16 cellular contexts compared by ENCODE assay signal in the genomic region with DNA sequence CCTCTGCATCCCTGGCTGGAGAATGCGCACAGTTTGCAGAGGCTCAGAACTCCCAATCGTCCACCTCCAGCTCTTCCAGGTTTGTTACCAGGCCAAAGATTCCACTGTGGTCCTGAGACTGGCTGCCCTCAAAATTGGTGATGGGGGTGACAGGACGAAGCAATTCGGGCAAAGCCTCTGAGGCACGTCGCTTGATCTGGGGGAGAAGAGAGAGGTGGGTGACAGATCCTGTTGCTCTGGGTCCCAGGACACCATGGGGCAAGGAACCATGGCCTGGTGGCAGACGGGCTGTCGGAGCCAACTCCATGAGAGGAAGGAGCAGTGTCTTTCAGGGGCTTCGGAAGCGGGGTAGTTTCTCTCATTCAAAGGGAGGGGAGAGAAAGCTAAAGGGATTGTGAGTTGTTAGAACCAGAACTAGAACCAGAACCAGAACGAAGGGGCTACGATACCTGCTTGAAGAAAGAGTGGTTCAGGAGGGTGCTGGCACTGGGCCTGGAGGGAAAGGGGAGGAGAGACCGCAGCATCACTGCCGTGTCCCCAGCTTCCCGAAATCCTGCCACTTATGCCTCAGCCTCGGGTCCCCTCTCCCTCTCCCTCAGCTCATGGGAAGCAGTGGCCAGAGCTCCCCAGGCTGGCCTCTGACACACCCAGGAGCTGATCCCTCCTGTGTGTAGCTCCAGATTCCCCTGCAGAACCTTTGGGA. TPM values are rescaled to one million over a fixed set of nuclear protein-coding genes. Genes with fewer than 3 reads are reported as not detected.
DNase-seq lines count a peak whose midpoint lies in the region; ATAC-seq and TF ChIP-seq lines count a peak whose summit lies in the region.
"Had no signal": no experiment of that assay in that cellular context is flagged by ENCODE, and none has a peak within 500 bp of the region (broad histone marks: within the 10 kb centered on the region; RNA-seq: fewer than 3 reads in every experiment).

No MANE protein-coding gene starts in this region.

- H3K9me3 Mint-ChIP-seq in stimulated activated naive CD8-positive, alpha-beta T cell treated with anti-CD3 and anti-CD28 coated beads, Interleukin-15, Interleukin-2, amounts not matched to agents 100 ng/mL and 50 ng/mL, for 24 hours, result no peaks in the 10 kb centered on the region
- no peaks in the 10 kb centered on the region for H3K9me3 Mint-ChIP-seq in activated T-helper 1 cell treated with anti-CD3 and anti-CD28 coated beads, Interleukin-12 subunit alpha, Interleukin-12 subunit beta, Interleukin-2, Interleukin-4 antibody, amounts not matched to agents 30 ng/mL and 10 ng/mL and 1 ng/mL, durations not matched to agents 14 hours and 24 hours and 36 hours
- peaks cover 18% of the 10 kb centered on the region for H3K9me3 Mint-ChIP-seq in glutamatergic neuron (ENCODE audit: unreplicated experiment)

- intact Hi-C loops in activated T-helper 1 cell treated with anti-CD3 and anti-CD28 coated beads, Interleukin-12 subunit alpha, Interleukin-12 subunit beta, Interleukin-2, Interleukin-4 antibody, amounts not matched to agents 30 ng/mL and 10 ng/mL and 1 ng/mL, durations not matched to agents 14 hours and 24 hours and 36 hours (cut with micrococcal nuclease), result no loop called here
- intact Hi-C loops in upper lobe of right lung (cut with DNase I), result no loop called here

- peak overlapping the region; percentile 97 for H3K27ac Mint-ChIP-seq in stimulated activated naive CD8-positive, alpha-beta T cell treated with anti-CD3 and anti-CD28 coated beads, Interleukin-15, Interleukin-2, amounts not matched to agents 100 ng/mL and 50 ng/mL, for 24 hours
- H3K27ac Mint-ChIP-seq in activated T-helper 1 cell treated with anti-CD3 and anti-CD28 coated beads, Interleukin-12 subunit alpha, Interleukin-12 subunit beta, Interleukin-2, Interleukin-4 antibody, amounts not matched to agents 30 ng/mL and 10 ng/mL and 1 ng/mL, durations not matched to agents 14 hours and 24 hours and 36 hours, result peak overlapping the region; percentile 40
- H3K27ac Mint-ChIP-seq in glutamatergic neuron (ENCODE audit: unreplicated experiment), result no peak overlapping the region

- peaks cover 68% of the 10 kb centered on the region for H3K4me1 Mint-ChIP-seq in stimulated activated naive CD8-positive, alpha-beta T cell treated with anti-CD3 and anti-CD28 coated beads, Interleukin-15, Interleukin-2, amounts not matched to agents 100 ng/mL and 50 ng/mL, for 24 hours (ENCODE audit: low read depth)
- peaks cover 58% of the 10 kb centered on the region for H3K4me1 Mint-ChIP-seq in activated T-helper 1 cell treated with anti-CD3 and anti-CD28 coated beads, Interleukin-12 subunit alpha, Interleukin-12 subunit beta, Interleukin-2, Interleukin-4 antibody, amounts not matched to agents 30 ng/mL and 10 ng/mL and 1 ng/mL, durations not matched to agents 14 hours and 24 hours and 36 hours (ENCODE audit: low read depth)
- peaks cover 27% of the 10 kb centered on the region for H3K4me1 Mint-ChIP-seq in glutamatergic neuron (ENCODE audit: low read depth, unreplicated experiment)

- H3K36me3 ChIP-seq in upper lobe of right lung (peaks cover 39% of the 10 kb centered on the region), hepatocyte (replicated peaks; ENCODE audit: insufficient read depth, low read depth) (no peaks in the 10 kb centered on the region)
- H3K36me3 ChIP-seq: uterus had no signal

- H3K9me3 ChIP-seq in upper lobe of right lung (no peaks in the 10 kb centered on the region), hepatocyte (ENCODE audit: low read depth) (no peaks in the 10 kb centered on the region)
- H3K9me3 ChIP-seq: uterus had no signal

- ATAC-seq in stimulated activated naive CD8-positive, alpha-beta T cell treated with anti-CD3 and anti-CD28 coated beads, Interleukin-15, Interleukin-2, amounts not matched to agents 100 U/mL and 50 U/mL, for 24 hours, result no peak
- ATAC-seq in upper lobe of right lung, result no peak
- ATAC-seq: activated CD4-positive, CD25-positive, alpha-beta regulatory T cell treated with anti-CD3 and anti-CD28 coated beads, Interleukin-2, amount 50 U/mL, for 24 hours had no signal

- no peaks in the 10 kb centered on the region for H3K79me2 ChIP-seq in hepatocyte

- H3K4me1 ChIP-seq in upper lobe of right lung, result peaks cover 24% of the 10 kb centered on the region
- H3K4me1 ChIP-seq in hepatocyte (ENCODE audit: insufficient read depth), result peaks cover 14% of the 10 kb centered on the region

- peaks cover 25% of the 10 kb centered on the region for H3K36me3 Mint-ChIP-seq in stimulated activated naive CD8-positive, alpha-beta T cell treated with anti-CD3 and anti-CD28 coated beads, Interleukin-15, Interleukin-2, amounts not matched to agents 100 ng/mL and 50 ng/mL, for 24 hours (ENCODE audit: low read depth)
- peaks cover 24% of the 10 kb centered on the region for H3K36me3 Mint-ChIP-seq in activated T-helper 1 cell treated with anti-CD3 and anti-CD28 coated beads, Interleukin-12 subunit alpha, Interleukin-12 subunit beta, Interleukin-2, Interleukin-4 antibody, amounts not matched to agents 30 ng/mL and 10 ng/mL and 1 ng/mL, durations not matched to agents 14 hours and 24 hours and 36 hours (ENCODE audit: low read depth)
- H3K36me3 Mint-ChIP-seq in glutamatergic neuron (ENCODE audit: unreplicated experiment), result no peaks in the 10 kb centered on the region

- H3K4me2 ChIP-seq in hepatocyte, result no peak overlapping the region

- no peak overlapping the region for H2AFZ ChIP-seq in hepatocyte

- H3K4me3 Mint-ChIP-seq in stimulated activated naive CD8-positive, alpha-beta T cell treated with anti-CD3 and anti-CD28 coated beads, Interleukin-15, Interleukin-2, amounts not matched to agents 100 ng/mL and 50 ng/mL, for 24 hours, result peak overlapping the region; percentile 88
- H3K4me3 Mint-ChIP-seq in activated T-helper 1 cell treated with anti-CD3 and anti-CD28 coated beads, Interleukin-12 subunit alpha, Interleukin-12 subunit beta, Interleukin-2, Interleukin-4 antibody, amounts not matched to agents 30 ng/mL and 10 ng/mL and 1 ng/mL, durations not matched to agents 14 hours and 24 hours and 36 hours, result peak overlapping the region; percentile 92
- peak overlapping the region; percentile 95 for H3K4me3 Mint-ChIP-seq in glutamatergic neuron (ENCODE audit: unreplicated experiment)

- H3K4me3 ChIP-seq in upper lobe of right lung (no peak overlapping the region), hepatocyte (no peak overlapping the region)
- H3K4me3 ChIP-seq: lung, uterus had no signal

- DNase-seq in stimulated activated naive CD8-positive, alpha-beta T cell treated with anti-CD3 and anti-CD28 coated beads, Interleukin-15, Interleukin-2, amounts not matched to agents 100 U/mL and 50 U/mL, for 24 hours, result no peak
- no peak for DNase-seq in activated T-helper 1 cell treated with anti-CD3 and anti-CD28 coated beads, Interleukin-12 subunit alpha, Interleukin-12 subunit beta, Interleukin-2, Interleukin-4 antibody, amounts not matched to agents 30 ng/mL and 10 ng/mL and 1 ng/mL, durations not matched to agents 14 hours and 24 hours and 36 hours (ENCODE audit: low spot score)
- DNase-seq in glutamatergic neuron (no peak), upper lobe of right lung (peak; percentile 34), OCI-M2 (lab: John Stamatoyannopoulos, UW; ENCODE audit: unreplicated experiment) (no peak), hepatocyte (ENCODE audit: low spot score) (no peak), glomerular visceral epithelial cell (ENCODE audit: extremely low spot score) (no peak)
- DNase-seq: activated effector memory CD4-positive, alpha-beta T cell treated with anti-CD3 and anti-CD28 coated beads, Interleukin-2, amount 50 U/mL, for 16 hours; foreskin fibroblast; MM.1S; NCI-H2029 treated with DMSO at 0.1 percent for 48 hours; stimulated activated CD4-positive, alpha-beta T cell treated with anti-CD3 and anti-CD28 coated beads, Interleukin-4, amount 100 ng/mL, for 4 hours; uterus had no signal

- TF ChIP-seq CTCF in glutamatergic neuron (IDR thresholded peaks at IDR 0.05; ENCODE audit: partially characterized antibody, unreplicated experiment) (no peak), upper lobe of right lung (IDR thresholded peaks at IDR 0.05) (no peak), hepatocyte (IDR thresholded peaks at IDR 0.05; ENCODE audit: poor library complexity) (no peak)

- H3K9me2 ChIP-seq in hepatocyte (replicated peaks; ENCODE audit: insufficient read depth), result no peaks in the 10 kb centered on the region

- H3K27me3 ChIP-seq in upper lobe of right lung (no peaks in the 10 kb centered on the region), hepatocyte (no peaks in the 10 kb centered on the region)
- H3K27me3 ChIP-seq: uterus had no signal

- no peaks in the 10 kb centered on the region for H4K20me1 ChIP-seq in hepatocyte (ENCODE audit: insufficient read depth, poor library complexity, severe bottlenecking)

- no peaks in the 10 kb centered on the region for H3K27me3 Mint-ChIP-seq in stimulated activated naive CD8-positive, alpha-beta T cell treated with anti-CD3 and anti-CD28 coated beads, Interleukin-15, Interleukin-2, amounts not matched to agents 100 ng/mL and 50 ng/mL, for 24 hours
- H3K27me3 Mint-ChIP-seq in activated T-helper 1 cell treated with anti-CD3 and anti-CD28 coated beads, Interleukin-12 subunit alpha, Interleukin-12 subunit beta, Interleukin-2, Interleukin-4 antibody, amounts not matched to agents 30 ng/mL and 10 ng/mL and 1 ng/mL, durations not matched to agents 14 hours and 24 hours and 36 hours (ENCODE audit: insufficient read depth), result no peaks in the 10 kb centered on the region
- peaks cover 16% of the 10 kb centered on the region for H3K27me3 Mint-ChIP-seq in glutamatergic neuron (ENCODE audit: unreplicated experiment)

- whole genome bisulfite sequencing in hepatocyte (ENCODE audit: low lambda C conversion rate, missing lambda C conversion rate), result over 99% methylated on average over 15 of the region's 16 CpGs

- H3K27ac ChIP-seq in upper lobe of right lung, result no peak overlapping the region
- no peak overlapping the region for H3K27ac ChIP-seq in hepatocyte
- H3K27ac ChIP-seq: uterus had no signal

RNA-seq across cellular contexts. Expression of a gene that starts 3.8 kb away (rescaled TPM):
- total RNA-seq in activated T-helper 1 cell treated with anti-CD3 and anti-CD28 coated beads, Interleukin-12 subunit alpha, Interleukin-12 subunit beta, Interleukin-2, Interleukin-4 antibody, amounts not matched to agents 30 ng/mL and 10 ng/mL and 1 ng/mL, durations not matched to agents 14 hours and 24 hours and 36 hours, result 228 and 233 TPM in 2 replicates
- total RNA-seq in glutamatergic neuron (ENCODE audit: unreplicated experiment) (311 TPM), upper lobe of right lung (22.9 TPM), hepatocyte (14.5 and 20.7 TPM in 2 replicates)
- 31.1 and 35.3 TPM in 2 replicates for polyA plus RNA-seq in hepatocyte

RNA-seq across cellular contexts. Expression of a gene that starts 37.9 kb away (rescaled TPM):
- 59.1 and 59.4 TPM in 2 replicates for total RNA-seq in activated T-helper 1 cell treated with anti-CD3 and anti-CD28 coated beads, Interleukin-12 subunit alpha, Interleukin-12 subunit beta, Interleukin-2, Interleukin-4 antibody, amounts not matched to agents 30 ng/mL and 10 ng/mL and 1 ng/mL, durations not matched to agents 14 hours and 24 hours and 36 hours
- total RNA-seq in glutamatergic neuron (ENCODE audit: unreplicated experiment), result 58.8 TPM
- total RNA-seq in upper lobe of right lung, result 30.2 TPM
- total RNA-seq in hepatocyte, result 15.3 and 19.9 TPM in 2 replicates
- 24.4 and 27.6 TPM in 2 replicates for polyA plus RNA-seq in hepatocyte
